In the genomic region with DNA sequence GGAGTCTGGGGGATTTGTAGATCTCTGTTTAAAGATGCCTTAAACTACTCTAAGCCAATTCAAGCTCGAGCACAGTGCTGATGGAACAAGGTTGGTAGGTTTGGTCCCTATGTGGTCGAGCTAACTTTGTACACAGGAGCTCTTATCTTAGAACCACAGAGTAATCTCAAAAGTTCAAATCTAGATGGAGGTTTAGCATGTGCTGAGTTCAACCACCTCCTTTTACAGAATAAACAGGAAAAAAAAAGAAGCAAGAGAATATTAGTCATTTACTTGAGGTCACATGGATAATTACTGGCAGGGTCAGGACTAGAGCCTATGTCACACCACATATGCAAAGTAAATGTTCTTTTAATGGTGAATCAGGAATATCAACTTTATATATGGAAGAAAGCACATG, we compare ENCODE assay signal across 18 cellular contexts.
"Had no signal": no experiment of that assay in that cellular context is flagged by ENCODE, and none has a peak within 500 bp of the region (broad histone marks: within the 10 kb centered on the region; RNA-seq: fewer than 3 reads in every experiment).

No MANE protein-coding gene starts in this region.

- H3K27me3 Mint-ChIP-seq: activated naive CD4-positive, alpha-beta T cell treated with anti-CD3 and anti-CD28 coated beads, Interleukin-2, amount 50 U/mL, for 24 hours; central memory CD8-positive, alpha-beta T cell; memory B cell; naive thymus-derived CD8-positive, alpha-beta T cell had no signal

- H3K27ac Mint-ChIP-seq: activated naive CD4-positive, alpha-beta T cell treated with anti-CD3 and anti-CD28 coated beads, Interleukin-2, amount 50 U/mL, for 24 hours; memory B cell had no signal

- H3K36me3 Mint-ChIP-seq: activated naive CD4-positive, alpha-beta T cell treated with anti-CD3 and anti-CD28 coated beads, Interleukin-2, amount 50 U/mL, for 24 hours; memory B cell; naive thymus-derived CD8-positive, alpha-beta T cell had no signal

- ATAC-seq: left ventricle myocardium superior; mucosa of descending colon; naive thymus-derived CD8-positive, alpha-beta T cell; SK-N-SH treated with all-trans-retinoic acid at 6 μM for 48 hours had no signal

- H3K27ac ChIP-seq: brain microvascular endothelial cell, esophagus muscularis mucosa, parathyroid adenoma, tibial artery had no signal

- H3K4me3 ChIP-seq: esophagus muscularis mucosa, mucosa of descending colon, tibial artery had no signal

- H3K9me3 ChIP-seq: esophagus muscularis mucosa, mucosa of descending colon, tibial artery had no signal

- DNase-seq: activated CD4-positive, alpha-beta T cell treated with anti-CD3 and anti-CD28 coated beads, Interleukin-2, amount 50 U/mL, for 48 hours; activated CD8-positive, alpha-beta memory T cell treated with anti-CD3 and anti-CD28 coated beads, Interleukin-2, amount 50 U/mL, for 4 hours; anterior cingulate cortex; brain microvascular endothelial cell; cortex of kidney; effector CD4-positive, alpha-beta T cell; kidney glomerular epithelial cell; left ventricle myocardium superior; mucosa of descending colon; naive thymus-derived CD8-positive, alpha-beta T cell; stimulated activated CD4-positive, alpha-beta T cell treated with anti-CD3 and anti-CD28 coated beads, Interleukin-1b, Interleukin-23, amount 100 ng/mL, for 48 hours; tibial artery had no signal

- H3K9me3 Mint-ChIP-seq: activated naive CD4-positive, alpha-beta T cell treated with anti-CD3 and anti-CD28 coated beads, Interleukin-2, amount 50 U/mL, for 24 hours; central memory CD8-positive, alpha-beta T cell; memory B cell; naive thymus-derived CD8-positive, alpha-beta T cell had no signal

- H3K27me3 ChIP-seq: brain microvascular endothelial cell, esophagus muscularis mucosa, tibial artery had no signal

- H3K4me1 ChIP-seq: parathyroid adenoma had no signal

- H3K4me3 Mint-ChIP-seq: activated naive CD4-positive, alpha-beta T cell treated with anti-CD3 and anti-CD28 coated beads, Interleukin-2, amount 50 U/mL, for 24 hours; central memory CD8-positive, alpha-beta T cell; memory B cell; naive thymus-derived CD8-positive, alpha-beta T cell had no signal

- H3K36me3 ChIP-seq: brain microvascular endothelial cell, esophagus muscularis mucosa, tibial artery had no signal
